In the genomic region with DNA sequence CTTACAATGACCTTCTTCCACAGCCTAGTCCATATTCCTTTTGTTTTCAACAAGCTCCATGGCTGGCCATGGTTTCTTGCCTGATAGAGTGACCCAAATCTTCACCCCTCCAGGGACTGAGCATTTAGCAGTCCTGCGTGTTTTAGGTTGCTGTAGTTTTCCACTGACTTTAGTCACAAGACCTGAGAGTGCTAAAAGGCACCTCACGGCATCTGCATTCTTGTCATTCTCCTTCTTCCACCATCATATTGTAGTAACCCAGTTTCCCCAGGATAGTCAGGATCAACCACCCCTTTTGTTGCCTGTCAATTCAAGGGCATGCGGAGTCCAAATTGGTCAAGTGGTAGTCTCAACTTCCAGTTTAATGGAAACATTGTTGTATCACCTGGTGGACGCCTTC, we compare ENCODE assay signal across 40 cellular contexts. TPM values are rescaled to one million over a fixed set of nuclear protein-coding genes. Genes with fewer than 3 reads are reported as not detected.
"Had no signal": no experiment of that assay in that cellular context is flagged by ENCODE, and none has a peak within 500 bp of the region (broad histone marks: within the 10 kb centered on the region; RNA-seq: fewer than 3 reads in every experiment).

No MANE protein-coding gene starts in this region.

- H3K27me3 ChIP-seq: adrenal gland, body of pancreas, breast epithelium had no signal

- H3K4me1 ChIP-seq: adrenal gland, body of pancreas, breast epithelium had no signal

- H3K36me3 Mint-ChIP-seq: activated CD4-positive, alpha-beta memory T cell treated with anti-CD3 and anti-CD28 coated beads for 36 hours had no signal

- H3K9me3 Mint-ChIP-seq: activated CD4-positive, alpha-beta T cell treated with anti-CD3 and anti-CD28 coated beads, Interleukin-2, amount 10 ng/mL, durations not matched to agents 24 days and 14 days; T-helper 2 cell treated with Interferon-gamma antibody and Interleukin-4, amounts not matched to agents 5 μg/mL and 100 μg/mL, for 36 hours had no signal

- H3K27ac Mint-ChIP-seq: activated B cell treated with CpG ODN at 0.5 μM for 24 hours; activated CD4-positive, alpha-beta memory T cell treated with anti-CD3 and anti-CD28 coated beads for 36 hours; activated CD4-positive, alpha-beta T cell treated with anti-CD3 and anti-CD28 coated beads, Interleukin-2, amount 10 ng/mL, durations not matched to agents 24 days and 14 days; activated CD8-positive, alpha-beta T cell treated with anti-CD3 and anti-CD28 coated beads for 36 hours; activated naive CD4-positive, alpha-beta T cell treated with anti-CD3 and anti-CD28 coated beads for 36 hours; activated naive CD4-positive, alpha-beta T cell treated with anti-CD3 and anti-CD28 coated beads, Interleukin-2, amount 50 U/mL, for 72 hours; activated naive CD8-positive, alpha-beta T cell treated with anti-CD3 and anti-CD28 coated beads for 36 hours; activated T-cell treated with anti-CD3 and anti-CD28 coated beads, Interleukin-2, amount 50 U/mL, for 72 hours; activated T-helper 1 cell treated with anti-CD3 and anti-CD28 coated beads, Interleukin-12 subunit alpha, Interleukin-12 subunit beta, Interleukin-2, Interleukin-4 antibody, amounts not matched to agents 30 ng/mL and 10 ng/mL and 1 ng/mL, durations not matched to agents 14 hours and 24 hours and 36 hours; activated T-helper 17 cell treated with anti-CD3 and anti-CD28 coated beads, Interleukin-2, amount 50 U/mL, for 72 hours; T-helper 1 cell treated with Interleukin-12 subunit alpha and Interleukin-12 subunit beta and Interleukin-4 antibody, amounts not matched to agents 30 μg/mL and 1 μg/mL, for 36 hours; T-helper 2 cell treated with Interferon-gamma antibody and Interleukin-4, amounts not matched to agents 5 μg/mL and 100 μg/mL, for 36 hours had no signal

- FAIRE-seq: astrocyte, TTC549 had no signal

- H3K4me3 ChIP-seq: adrenal gland, body of pancreas, breast epithelium had no signal

- H3K27ac ChIP-seq: adrenal gland, body of pancreas, brain microvascular endothelial cell, breast epithelium, VCaP had no signal

- H3K36me3 ChIP-seq: adrenal gland, brain microvascular endothelial cell, breast epithelium had no signal

- H3K4me1 Mint-ChIP-seq: activated B cell treated with CpG ODN at 0.5 μM for 24 hours; activated CD4-positive, alpha-beta T cell treated with anti-CD3 and anti-CD28 coated beads, Interleukin-2, amount 10 ng/mL, durations not matched to agents 24 days and 14 days; activated naive CD8-positive, alpha-beta T cell treated with anti-CD3 and anti-CD28 coated beads for 36 hours; activated T-helper 17 cell treated with anti-CD3 and anti-CD28 coated beads, Interleukin-2, amount 50 U/mL, for 72 hours had no signal

- DNase-seq: activated B cell treated with CpG ODN at 0.5 μM for 24 hours; activated CD4-positive, alpha-beta memory T cell treated with anti-CD3 and anti-CD28 coated beads for 36 hours; activated CD4-positive, alpha-beta T cell treated with anti-CD3 and anti-CD28 coated beads for 4 hours; activated CD4-positive, alpha-beta T cell treated with anti-CD3 and anti-CD28 coated beads, Interleukin-2, amount 10 ng/mL, durations not matched to agents 24 days and 14 days; activated CD4-positive, alpha-beta T cell treated with anti-CD3 and anti-CD28 coated beads, Interleukin-2, amount 50 U/mL, for 1 hour; activated CD4-positive, alpha-beta T cell treated with anti-CD3 and anti-CD28 coated beads, Interleukin-2, amount 50 U/mL, for 4 hours; activated CD4-positive, CD25-positive, alpha-beta regulatory T cell treated with anti-CD3 and anti-CD28 coated beads, Interleukin-2, amount 50 U/mL, for 72 hours; activated CD8-positive, alpha-beta memory T cell treated with anti-CD3 and anti-CD28 coated beads, Interleukin-2, amount 50 U/mL, for 4 hours; activated CD8-positive, alpha-beta T cell treated with anti-CD3 and anti-CD28 coated beads for 36 hours; activated effector memory CD4-positive, alpha-beta T cell treated with anti-CD3 and anti-CD28 coated beads, Interleukin-2, amount 50 U/mL, for 16 hours; activated gamma-delta T cell treated with Interleukin-2 at 50 U/mL for 16 hours; activated naive CD4-positive, alpha-beta T cell; activated naive CD4-positive, alpha-beta T cell treated with anti-CD3 and anti-CD28 coated beads for 36 hours; activated naive CD4-positive, alpha-beta T cell treated with anti-CD3 and anti-CD28 coated beads, Interleukin-2, amount 50 U/mL, for 16 hours; activated naive CD8-positive, alpha-beta T cell treated with anti-CD3 and anti-CD28 coated beads for 36 hours; activated T-cell treated with anti-CD3 and anti-CD28 coated beads for 4 hours; activated T-cell treated with anti-CD3 and anti-CD28 coated beads, Interleukin-2, amount 50 U/mL, for 1 hour; activated T-cell treated with anti-CD3 and anti-CD28 coated beads, Interleukin-2, amount 50 U/mL, for 4 hours; activated T-cell treated with anti-CD3 and anti-CD28 coated beads, Interleukin-2, amount 50 U/mL, for 72 hours; amniotic stem cell; aorta; body of pancreas; brain microvascular endothelial cell; central memory CD4-positive, alpha-beta T cell; T-helper 1 cell; T-helper 2 cell; T-helper 9 cell had no signal

- ATAC-seq: activated CD8-positive, alpha-beta T cell treated with anti-CD3 and anti-CD28 coated beads for 36 hours; activated naive CD4-positive, alpha-beta T cell treated with anti-CD3 and anti-CD28 coated beads, Interleukin-2, amount 50 U/mL, for 72 hours; activated T-cell treated with anti-CD3 and anti-CD28 coated beads, Interleukin-2, amount 50 U/mL, for 4 hours; activated T-cell treated with anti-CD3 and anti-CD28 coated beads, Interleukin-2, amount 50 U/mL, for 72 hours; activated T-helper 17 cell treated with anti-CD3 and anti-CD28 coated beads, Interleukin-2, amount 50 U/mL, for 72 hours; body of pancreas had no signal

- H3K4me3 Mint-ChIP-seq: activated B cell treated with CpG ODN at 0.5 μM for 24 hours; activated CD4-positive, alpha-beta memory T cell treated with anti-CD3 and anti-CD28 coated beads for 36 hours; activated CD4-positive, alpha-beta T cell treated with anti-CD3 and anti-CD28 coated beads, Interleukin-2, amount 10 ng/mL, durations not matched to agents 24 days and 14 days; activated CD8-positive, alpha-beta T cell treated with anti-CD3 and anti-CD28 coated beads for 36 hours; activated naive CD4-positive, alpha-beta T cell treated with anti-CD3 and anti-CD28 coated beads for 36 hours; activated naive CD8-positive, alpha-beta T cell treated with anti-CD3 and anti-CD28 coated beads for 36 hours; activated T-cell treated with anti-CD3 and anti-CD28 coated beads, Interleukin-2, amount 50 U/mL, for 4 hours; activated T-cell treated with anti-CD3 and anti-CD28 coated beads, Interleukin-2, amount 50 U/mL, for 72 hours; activated T-helper 1 cell treated with anti-CD3 and anti-CD28 coated beads, Interleukin-12 subunit alpha, Interleukin-12 subunit beta, Interleukin-2, Interleukin-4 antibody, amounts not matched to agents 30 ng/mL and 10 ng/mL and 1 ng/mL, durations not matched to agents 14 hours and 24 hours and 36 hours; activated T-helper 17 cell treated with anti-CD3 and anti-CD28 coated beads, Interleukin-2, amount 50 U/mL, for 72 hours; T-helper 1 cell treated with Interleukin-12 subunit alpha and Interleukin-12 subunit beta and Interleukin-4 antibody, amounts not matched to agents 30 μg/mL and 1 μg/mL, for 36 hours; T-helper 2 cell treated with Interferon-gamma antibody and Interleukin-4, amounts not matched to agents 5 μg/mL and 100 μg/mL, for 36 hours had no signal

- H3K9me3 ChIP-seq: adrenal gland, body of pancreas, breast epithelium had no signal

RNA-seq across cellular contexts. Expression of gene HTR3C, which starts 20.8 kb away (rescaled TPM):
- total RNA-seq: activated B cell treated with CpG ODN at 0.5 μM for 24 hours; activated CD4-positive, alpha-beta memory T cell treated with anti-CD3 and anti-CD28 coated beads for 36 hours; activated CD4-positive, alpha-beta T cell treated with anti-CD3 and anti-CD28 coated beads, Interleukin-2, amount 10 ng/mL, durations not matched to agents 24 days and 14 days; activated CD8-positive, alpha-beta memory T cell treated with anti-CD3 and anti-CD28 coated beads for 36 hours; activated CD8-positive, alpha-beta T cell treated with anti-CD3 and anti-CD28 coated beads for 36 hours; activated naive CD4-positive, alpha-beta T cell treated with anti-CD3 and anti-CD28 coated beads for 36 hours; activated naive CD4-positive, alpha-beta T cell treated with anti-CD3 and anti-CD28 coated beads, Interleukin-2, amount 50 U/mL, for 72 hours; activated naive CD8-positive, alpha-beta T cell treated with anti-CD3 and anti-CD28 coated beads for 36 hours; activated T-cell treated with anti-CD3 and anti-CD28 coated beads, Interleukin-2, amount 50 U/mL, for 4 hours; activated T-cell treated with anti-CD3 and anti-CD28 coated beads, Interleukin-2, amount 50 U/mL, for 72 hours; activated T-helper 1 cell treated with anti-CD3 and anti-CD28 coated beads, Interleukin-12 subunit alpha, Interleukin-12 subunit beta, Interleukin-2, Interleukin-4 antibody, amounts not matched to agents 30 ng/mL and 10 ng/mL and 1 ng/mL, durations not matched to agents 14 hours and 24 hours and 36 hours; activated T-helper 17 cell treated with anti-CD3 and anti-CD28 coated beads, Interleukin-2, amount 50 U/mL, for 72 hours; adrenal gland; aorta; astrocyte; body of pancreas; breast epithelium; cardiac septum; cerebellum had no signal
- polyA plus RNA-seq: aorta had no signal

RNA-seq across cellular contexts. Expression of gene HTR3E, which starts 23.2 kb away (rescaled TPM):
- total RNA-seq: activated B cell treated with CpG ODN at 0.5 μM for 24 hours; activated CD4-positive, alpha-beta memory T cell treated with anti-CD3 and anti-CD28 coated beads for 36 hours; activated CD4-positive, alpha-beta T cell treated with anti-CD3 and anti-CD28 coated beads, Interleukin-2, amount 10 ng/mL, durations not matched to agents 24 days and 14 days; activated CD8-positive, alpha-beta memory T cell treated with anti-CD3 and anti-CD28 coated beads for 36 hours; activated CD8-positive, alpha-beta T cell treated with anti-CD3 and anti-CD28 coated beads for 36 hours; activated naive CD4-positive, alpha-beta T cell treated with anti-CD3 and anti-CD28 coated beads for 36 hours; activated naive CD4-positive, alpha-beta T cell treated with anti-CD3 and anti-CD28 coated beads, Interleukin-2, amount 50 U/mL, for 72 hours; activated naive CD8-positive, alpha-beta T cell treated with anti-CD3 and anti-CD28 coated beads for 36 hours; activated T-cell treated with anti-CD3 and anti-CD28 coated beads, Interleukin-2, amount 50 U/mL, for 4 hours; activated T-cell treated with anti-CD3 and anti-CD28 coated beads, Interleukin-2, amount 50 U/mL, for 72 hours; activated T-helper 1 cell treated with anti-CD3 and anti-CD28 coated beads, Interleukin-12 subunit alpha, Interleukin-12 subunit beta, Interleukin-2, Interleukin-4 antibody, amounts not matched to agents 30 ng/mL and 10 ng/mL and 1 ng/mL, durations not matched to agents 14 hours and 24 hours and 36 hours; activated T-helper 17 cell treated with anti-CD3 and anti-CD28 coated beads, Interleukin-2, amount 50 U/mL, for 72 hours; adrenal gland; aorta; astrocyte; body of pancreas; breast epithelium; cardiac septum; cerebellum had no signal
- polyA plus RNA-seq: adrenal gland, aorta had no signal

RNA-seq across cellular contexts. Expression of gene HTR3D, which starts 42.1 kb away (rescaled TPM):
- total RNA-seq: activated B cell treated with CpG ODN at 0.5 μM for 24 hours; activated CD4-positive, alpha-beta memory T cell treated with anti-CD3 and anti-CD28 coated beads for 36 hours; activated CD4-positive, alpha-beta T cell treated with anti-CD3 and anti-CD28 coated beads, Interleukin-2, amount 10 ng/mL, durations not matched to agents 24 days and 14 days; activated CD8-positive, alpha-beta memory T cell treated with anti-CD3 and anti-CD28 coated beads for 36 hours; activated CD8-positive, alpha-beta T cell treated with anti-CD3 and anti-CD28 coated beads for 36 hours; activated naive CD4-positive, alpha-beta T cell treated with anti-CD3 and anti-CD28 coated beads for 36 hours; activated naive CD4-positive, alpha-beta T cell treated with anti-CD3 and anti-CD28 coated beads, Interleukin-2, amount 50 U/mL, for 72 hours; activated naive CD8-positive, alpha-beta T cell treated with anti-CD3 and anti-CD28 coated beads for 36 hours; activated T-cell treated with anti-CD3 and anti-CD28 coated beads, Interleukin-2, amount 50 U/mL, for 4 hours; activated T-cell treated with anti-CD3 and anti-CD28 coated beads, Interleukin-2, amount 50 U/mL, for 72 hours; activated T-helper 1 cell treated with anti-CD3 and anti-CD28 coated beads, Interleukin-12 subunit alpha, Interleukin-12 subunit beta, Interleukin-2, Interleukin-4 antibody, amounts not matched to agents 30 ng/mL and 10 ng/mL and 1 ng/mL, durations not matched to agents 14 hours and 24 hours and 36 hours; activated T-helper 17 cell treated with anti-CD3 and anti-CD28 coated beads, Interleukin-2, amount 50 U/mL, for 72 hours; adrenal gland; aorta; astrocyte; body of pancreas; breast epithelium; cardiac septum; cerebellum had no signal
- polyA plus RNA-seq: adrenal gland, aorta had no signal
